In genomic region chr1:218836264-218836663, GRCh38 we compare ENCODE assay signal across 27 cellular contexts.
"Had no signal": no experiment of that assay in that cellular context is flagged by ENCODE, and none has a peak within 500 bp of the region (broad histone marks: within the 10 kb centered on the region; RNA-seq: fewer than 3 reads in every experiment).

No MANE protein-coding gene starts in this region.

- H3K4me3 ChIP-seq: stomach, suprapubic skin, testis, thoracic aorta, thyroid gland, tibial artery, tibial nerve, transverse colon, upper lobe of left lung, upper lobe of right lung, uterus, vagina had no signal

- H3K27ac ChIP-seq: stomach, suprapubic skin, testis, thoracic aorta, thyroid gland, tibial artery, tibial nerve, transverse colon, upper lobe of left lung, upper lobe of right lung, uterus, vagina had no signal

- H3K27ac Mint-ChIP-seq: stimulated activated effector memory CD8-positive, alpha-beta T cell treated with anti-CD3 and anti-CD28 coated beads, Interleukin-12 subunit alpha, Interleukin-12 subunit beta, amount 100 ng/mL, for 72 hours; stimulated activated memory B cell treated with anti-CD40 and anti-IgM and Interleukin-4, amounts not matched to agents 10 μg/mL and 1 μg/mL and 100 μg/mL, for 72 hours; stimulated activated naive B cell treated with anti-CD40 and anti-IgM and Interleukin-4, amounts not matched to agents 10 μg/mL and 1 μg/mL and 100 μg/mL, for 72 hours; stimulated activated naive CD8-positive, alpha-beta T cell treated with anti-CD3 and anti-CD28 coated beads, Interleukin-15, amount 100 ng/mL, for 72 hours; stimulated activated naive CD8-positive, alpha-beta T cell treated with anti-CD3 and anti-CD28 coated beads, Interleukin-15, Interleukin-2, amounts not matched to agents 100 ng/mL and 50 ng/mL, for 24 hours; type B pancreatic cell had no signal

- H3K9me3 Mint-ChIP-seq: stimulated activated memory B cell treated with anti-CD40 and anti-IgM and Interleukin-4, amounts not matched to agents 10 μg/mL and 1 μg/mL and 100 μg/mL, for 72 hours; stimulated activated naive B cell treated with anti-CD40 and anti-IgM and Interleukin-4, amounts not matched to agents 10 μg/mL and 1 μg/mL and 100 μg/mL, for 72 hours; type B pancreatic cell had no signal

- H3K36me3 Mint-ChIP-seq: stimulated activated effector memory CD8-positive, alpha-beta T cell treated with anti-CD3 and anti-CD28 coated beads, Interleukin-12 subunit alpha, Interleukin-12 subunit beta, amount 100 ng/mL, for 72 hours; stimulated activated memory B cell treated with anti-CD40 and anti-IgM and Interleukin-4, amounts not matched to agents 10 μg/mL and 1 μg/mL and 100 μg/mL, for 72 hours; stimulated activated naive B cell treated with anti-CD40 and anti-IgM and Interleukin-4, amounts not matched to agents 10 μg/mL and 1 μg/mL and 100 μg/mL, for 72 hours; type B pancreatic cell had no signal

- DNase-seq: stimulated activated CD4-positive, alpha-beta T cell treated with anti-CD3 and anti-CD28 coated beads, Interleukin-2, amount 100 ng/mL, for 48 hours; stimulated activated CD4-positive, alpha-beta T cell treated with anti-CD3 and anti-CD28 coated beads, Interleukin-4, amount 100 ng/mL, for 1 hour; stimulated activated CD4-positive, alpha-beta T cell treated with anti-CD3 and anti-CD28 coated beads, Interleukin-4, amount 100 ng/mL, for 4 hours; stimulated activated CD8-positive, alpha-beta memory T cell treated with anti-CD3 and anti-CD28 coated beads, Interleukin-4, amount 100 ng/mL, for 48 hours; stimulated activated naive B cell treated with anti-CD40 and anti-IgM and Interleukin-4, amounts not matched to agents 10 μg/mL and 1 μg/mL and 100 μg/mL, for 72 hours; stimulated activated naive CD4-positive, alpha-beta T cell; stimulated activated naive CD4-positive, alpha-beta T cell treated with Interleukin-2 at 50 U/mL for 16 hours; stimulated activated naive CD8-positive, alpha-beta T cell treated with anti-CD3 and anti-CD28 coated beads, Interleukin-15, amount 100 ng/mL, for 72 hours; stimulated activated naive CD8-positive, alpha-beta T cell treated with anti-CD3 and anti-CD28 coated beads, Interleukin-15, Interleukin-2, amounts not matched to agents 100 U/mL and 50 U/mL, for 24 hours; stomach; substantia nigra; testis; thyroid gland; tibial artery; transverse colon; trophoblast cell; upper lobe of left lung; upper lobe of right lung; uterus had no signal

- H3K9me3 ChIP-seq: stomach, suprapubic skin, testis, thoracic aorta, thyroid gland, tibial artery, tibial nerve, transverse colon, upper lobe of left lung, upper lobe of right lung, uterus, vagina had no signal

- H3K27me3 Mint-ChIP-seq: stimulated activated memory B cell treated with anti-CD40 and anti-IgM and Interleukin-4, amounts not matched to agents 10 μg/mL and 1 μg/mL and 100 μg/mL, for 72 hours; stimulated activated naive B cell treated with anti-CD40 and anti-IgM and Interleukin-4, amounts not matched to agents 10 μg/mL and 1 μg/mL and 100 μg/mL, for 72 hours; stimulated activated naive CD8-positive, alpha-beta T cell treated with anti-CD3 and anti-CD28 coated beads, Interleukin-15, amount 100 ng/mL, for 72 hours; stimulated activated naive CD8-positive, alpha-beta T cell treated with anti-CD3 and anti-CD28 coated beads, Interleukin-15, Interleukin-2, amounts not matched to agents 100 ng/mL and 50 ng/mL, for 24 hours had no signal

- H3K4me1 ChIP-seq: stomach, suprapubic skin, thyroid gland, tibial artery, tibial nerve, transverse colon, upper lobe of left lung, upper lobe of right lung, uterus, vagina had no signal

- ATAC-seq: stimulated activated effector memory CD8-positive, alpha-beta T cell treated with anti-CD3 and anti-CD28 coated beads, Interleukin-12 subunit alpha, Interleukin-12 subunit beta, amount 100 ng/mL, for 72 hours; stimulated activated memory B cell treated with anti-CD40 and anti-IgM and Interleukin-4, amounts not matched to agents 10 μg/mL and 1 μg/mL and 100 μg/mL, for 72 hours; stimulated activated naive B cell treated with anti-CD40 and anti-IgM and Interleukin-4, amounts not matched to agents 10 μg/mL and 1 μg/mL and 100 μg/mL, for 72 hours; stimulated activated naive CD8-positive, alpha-beta T cell treated with anti-CD3 and anti-CD28 coated beads, Interleukin-15, amount 100 ng/mL, for 72 hours; stimulated activated naive CD8-positive, alpha-beta T cell treated with anti-CD3 and anti-CD28 coated beads, Interleukin-15, Interleukin-2, amounts not matched to agents 100 U/mL and 50 U/mL, for 24 hours; upper lobe of right lung had no signal

- H3K27me3 ChIP-seq: stomach, suprapubic skin, testis, thyroid gland, tibial artery, tibial nerve, transverse colon, upper lobe of left lung, upper lobe of right lung, uterus, vagina had no signal

- H3K4me1 Mint-ChIP-seq: stimulated activated effector memory CD8-positive, alpha-beta T cell treated with anti-CD3 and anti-CD28 coated beads, Interleukin-12 subunit alpha, Interleukin-12 subunit beta, amount 100 ng/mL, for 72 hours; stimulated activated memory B cell treated with anti-CD40 and anti-IgM and Interleukin-4, amounts not matched to agents 10 μg/mL and 1 μg/mL and 100 μg/mL, for 72 hours; stimulated activated naive B cell treated with anti-CD40 and anti-IgM and Interleukin-4, amounts not matched to agents 10 μg/mL and 1 μg/mL and 100 μg/mL, for 72 hours; stimulated activated naive CD8-positive, alpha-beta T cell treated with anti-CD3 and anti-CD28 coated beads, Interleukin-15, amount 100 ng/mL, for 72 hours had no signal

- H3K4me3 Mint-ChIP-seq: stimulated activated effector memory CD8-positive, alpha-beta T cell treated with anti-CD3 and anti-CD28 coated beads, Interleukin-12 subunit alpha, Interleukin-12 subunit beta, amount 100 ng/mL, for 72 hours; stimulated activated memory B cell treated with anti-CD40 and anti-IgM and Interleukin-4, amounts not matched to agents 10 μg/mL and 1 μg/mL and 100 μg/mL, for 72 hours; stimulated activated naive B cell treated with anti-CD40 and anti-IgM and Interleukin-4, amounts not matched to agents 10 μg/mL and 1 μg/mL and 100 μg/mL, for 72 hours; stimulated activated naive CD8-positive, alpha-beta T cell treated with anti-CD3 and anti-CD28 coated beads, Interleukin-15, amount 100 ng/mL, for 72 hours; stimulated activated naive CD8-positive, alpha-beta T cell treated with anti-CD3 and anti-CD28 coated beads, Interleukin-15, Interleukin-2, amounts not matched to agents 100 ng/mL and 50 ng/mL, for 24 hours; type B pancreatic cell had no signal

- H3K36me3 ChIP-seq: stomach, suprapubic skin, thoracic aorta, thyroid gland, tibial artery, tibial nerve, transverse colon, upper lobe of left lung, upper lobe of right lung, uterus, vagina had no signal
